8 cellular contexts compared by ENCODE assay signal in the genomic region with DNA sequence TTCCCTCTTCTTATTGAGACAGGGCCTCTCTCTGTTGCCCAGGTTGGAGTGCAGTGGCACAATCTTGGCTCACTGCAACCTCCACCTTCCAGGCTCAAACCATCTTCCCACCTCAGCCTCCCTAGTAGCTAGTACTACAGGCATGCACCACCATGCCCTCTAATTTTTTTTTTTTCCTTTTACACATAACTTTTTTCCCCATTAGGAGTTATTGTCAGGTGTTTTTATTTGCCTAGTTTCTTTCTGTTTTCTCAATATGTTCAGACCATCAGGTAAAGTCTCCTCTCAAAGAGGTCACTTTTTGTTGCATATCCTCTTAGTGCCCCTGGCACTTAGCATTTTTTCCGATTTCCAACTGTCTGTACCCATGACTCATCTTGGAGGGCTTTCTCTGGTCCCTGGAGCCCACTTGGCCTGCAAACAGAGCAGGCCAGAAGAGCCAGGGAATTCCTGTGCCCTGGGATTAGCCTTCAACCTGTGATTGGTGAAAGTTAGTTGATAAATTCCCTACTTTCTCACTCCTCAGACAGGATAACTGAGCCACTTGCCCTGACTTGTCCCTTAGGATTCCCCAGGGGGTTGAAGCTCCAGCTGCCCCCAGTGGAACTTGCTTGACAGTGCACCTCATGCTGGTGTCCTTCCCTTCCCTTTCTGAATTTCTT. TPM values are rescaled to one million over a fixed set of nuclear protein-coding genes. Genes with fewer than 3 reads are reported as not detected.
A peak's percentile ranks its signal among the peaks of the same experiment; 100 is the strongest.
DNase-seq lines count a peak whose midpoint lies in the region; ATAC-seq and TF ChIP-seq lines count a peak whose summit lies in the region.

No MANE protein-coding gene starts in this region.

- DNase-seq in DMS114 treated with DMSO at 0.1 percent for 48 hours (lab: John Stamatoyannopoulos, UW; ENCODE audit: unreplicated experiment), result peak; percentile 19
- peak; percentile 49 to 78 for DNase-seq in NCI-H524 (lab: John Stamatoyannopoulos, UW)
- peak; percentile 13 for DNase-seq in activated T-helper 1 cell treated with anti-CD3 and anti-CD28 coated beads, Interleukin-12 subunit alpha, Interleukin-12 subunit beta, Interleukin-2, Interleukin-4 antibody, amounts not matched to agents 30 ng/mL and 10 ng/mL and 1 ng/mL, durations not matched to agents 14 hours and 24 hours and 36 hours (ENCODE audit: low spot score)
- DNase-seq in left ventricle myocardium superior, result no peak
- DNase-seq in smooth muscle cell (lab: John Stamatoyannopoulos, UW; ENCODE audit: unreplicated experiment), result no peak
- no peak for DNase-seq in T-helper 9 cell

- H3K9ac ChIP-seq in smooth muscle cell (ENCODE audit: low read depth), result no peak overlapping the region

- no peaks in the 10 kb centered on the region for H3F3A ChIP-seq in smooth muscle cell (ENCODE audit: low read depth)

- no peak overlapping the region for H3K27ac ChIP-seq in smooth muscle cell (ENCODE audit: low read depth)

- peaks cover 20% of the 10 kb centered on the region for H3K36me3 Mint-ChIP-seq in activated T-helper 1 cell treated with anti-CD3 and anti-CD28 coated beads, Interleukin-12 subunit alpha, Interleukin-12 subunit beta, Interleukin-2, Interleukin-4 antibody, amounts not matched to agents 30 ng/mL and 10 ng/mL and 1 ng/mL, durations not matched to agents 14 hours and 24 hours and 36 hours (ENCODE audit: low read depth)

- H3K4me1 Mint-ChIP-seq in activated T-helper 1 cell treated with anti-CD3 and anti-CD28 coated beads, Interleukin-12 subunit alpha, Interleukin-12 subunit beta, Interleukin-2, Interleukin-4 antibody, amounts not matched to agents 30 ng/mL and 10 ng/mL and 1 ng/mL, durations not matched to agents 14 hours and 24 hours and 36 hours (ENCODE audit: low read depth), result peaks cover 43% of the 10 kb centered on the region

- H3K4me2 ChIP-seq in smooth muscle cell, result peak overlapping the region; percentile 55

- H3K79me2 ChIP-seq in smooth muscle cell (ENCODE audit: low read depth), result peaks cover 4% of the 10 kb centered on the region

- intact Hi-C loops in activated T-helper 1 cell treated with anti-CD3 and anti-CD28 coated beads, Interleukin-12 subunit alpha, Interleukin-12 subunit beta, Interleukin-2, Interleukin-4 antibody, amounts not matched to agents 30 ng/mL and 10 ng/mL and 1 ng/mL, durations not matched to agents 14 hours and 24 hours and 36 hours (cut with micrococcal nuclease), result loop anchor here (5.0 to 10.0 kb wide), 3 partner anchors 162 to 330 kb away; no protein-coding TSS in a partner anchor
- intact Hi-C loops in left ventricle myocardium superior (cut with micrococcal nuclease), result no loop called here

- H3K9me3 Mint-ChIP-seq in activated T-helper 1 cell treated with anti-CD3 and anti-CD28 coated beads, Interleukin-12 subunit alpha, Interleukin-12 subunit beta, Interleukin-2, Interleukin-4 antibody, amounts not matched to agents 30 ng/mL and 10 ng/mL and 1 ng/mL, durations not matched to agents 14 hours and 24 hours and 36 hours, result peaks cover 3% of the 10 kb centered on the region

- 70% methylated on average over 1 of the region's 1 CpG for WGBS in smooth muscle cell (ENCODE audit: low lambda C conversion rate)

- peak overlapping the region; percentile 19 for H3K27ac Mint-ChIP-seq in activated T-helper 1 cell treated with anti-CD3 and anti-CD28 coated beads, Interleukin-12 subunit alpha, Interleukin-12 subunit beta, Interleukin-2, Interleukin-4 antibody, amounts not matched to agents 30 ng/mL and 10 ng/mL and 1 ng/mL, durations not matched to agents 14 hours and 24 hours and 36 hours

- peak; percentile 56 for TF ChIP-seq CTCF in smooth muscle cell (IDR thresholded peaks at IDR 0.05; ENCODE audit: borderline replicate concordance, insufficient read depth, poor library complexity, severe bottlenecking)

- no peaks in the 10 kb centered on the region for H3K27me3 Mint-ChIP-seq in activated T-helper 1 cell treated with anti-CD3 and anti-CD28 coated beads, Interleukin-12 subunit alpha, Interleukin-12 subunit beta, Interleukin-2, Interleukin-4 antibody, amounts not matched to agents 30 ng/mL and 10 ng/mL and 1 ng/mL, durations not matched to agents 14 hours and 24 hours and 36 hours (ENCODE audit: insufficient read depth)

- H4K20me1 ChIP-seq in smooth muscle cell (ENCODE audit: low read depth), result no peaks in the 10 kb centered on the region

- H2AFZ ChIP-seq in smooth muscle cell (ENCODE audit: low read depth), result no peak overlapping the region

- ATAC-seq in GM19324 (IDR thresholded peaks at IDR 0.05; ENCODE audit: low FRiP score, unreplicated experiment) (peak; percentile 43), HG03175 (IDR thresholded peaks at IDR 0.05; ENCODE audit: unreplicated experiment) (peak; percentile 56), left ventricle myocardium superior (peak; percentile 19)

- H3K9me3 ChIP-seq in smooth muscle cell (replicated peaks; ENCODE audit: low read depth), result no peaks in the 10 kb centered on the region

- peaks cover 17% of the 10 kb centered on the region for H3K4me1 ChIP-seq in smooth muscle cell (ENCODE audit: low read depth)

- H3K4me3 ChIP-seq in smooth muscle cell, result no peak overlapping the region

- H3K4me3 Mint-ChIP-seq in activated T-helper 1 cell treated with anti-CD3 and anti-CD28 coated beads, Interleukin-12 subunit alpha, Interleukin-12 subunit beta, Interleukin-2, Interleukin-4 antibody, amounts not matched to agents 30 ng/mL and 10 ng/mL and 1 ng/mL, durations not matched to agents 14 hours and 24 hours and 36 hours, result peak overlapping the region; percentile 35

- no peaks in the 10 kb centered on the region for H3K27me3 ChIP-seq in smooth muscle cell (ENCODE audit: low read depth)

- H3K36me3 ChIP-seq in smooth muscle cell (ENCODE audit: low read depth), result peaks cover 3% of the 10 kb centered on the region

RNA-seq across cellular contexts. Expression of a gene that starts 2.2 kb away (rescaled TPM):
- total RNA-seq in activated T-helper 1 cell treated with anti-CD3 and anti-CD28 coated beads, Interleukin-12 subunit alpha, Interleukin-12 subunit beta, Interleukin-2, Interleukin-4 antibody, amounts not matched to agents 30 ng/mL and 10 ng/mL and 1 ng/mL, durations not matched to agents 14 hours and 24 hours and 36 hours, result 24.5 and 26.8 TPM in 2 replicates
- 52.2 TPM for total RNA-seq in left ventricle myocardium superior
- 39.2 and 40.9 TPM in 2 replicates for total RNA-seq in smooth muscle cell
- polyA plus RNA-seq in smooth muscle cell, result 54.3 and 59.2 TPM in 2 replicates

Comparison
In these comparisons a context has a peak if more than half of its experiments do, and no peak if none do; other contexts are left out.
1. DNase-seq: peak in DMS114 treated with DMSO at 0.1 percent for 48 hours (single experiment), NCI-H524 (2 of 2) and activated T-helper 1 cell treated with anti-CD3 and anti-CD28 coated beads, Interleukin-12 subunit alpha, Interleukin-12 subunit beta, Interleukin-2, Interleukin-4 antibody, amounts not matched to agents 30 ng/mL and 10 ng/mL and 1 ng/mL, durations not matched to agents 14 hours and 24 hours and 36 hours (single experiment); none in left ventricle myocardium superior (single experiment), smooth muscle cell (single experiment) and T-helper 9 cell (single experiment).
2. Peak in every context shown above with its lines, with median percentiles within 50 percentile points of each other: ATAC-seq.